Comparison of ENCODE assay signal across 9 cellular contexts in the genomic region with DNA sequence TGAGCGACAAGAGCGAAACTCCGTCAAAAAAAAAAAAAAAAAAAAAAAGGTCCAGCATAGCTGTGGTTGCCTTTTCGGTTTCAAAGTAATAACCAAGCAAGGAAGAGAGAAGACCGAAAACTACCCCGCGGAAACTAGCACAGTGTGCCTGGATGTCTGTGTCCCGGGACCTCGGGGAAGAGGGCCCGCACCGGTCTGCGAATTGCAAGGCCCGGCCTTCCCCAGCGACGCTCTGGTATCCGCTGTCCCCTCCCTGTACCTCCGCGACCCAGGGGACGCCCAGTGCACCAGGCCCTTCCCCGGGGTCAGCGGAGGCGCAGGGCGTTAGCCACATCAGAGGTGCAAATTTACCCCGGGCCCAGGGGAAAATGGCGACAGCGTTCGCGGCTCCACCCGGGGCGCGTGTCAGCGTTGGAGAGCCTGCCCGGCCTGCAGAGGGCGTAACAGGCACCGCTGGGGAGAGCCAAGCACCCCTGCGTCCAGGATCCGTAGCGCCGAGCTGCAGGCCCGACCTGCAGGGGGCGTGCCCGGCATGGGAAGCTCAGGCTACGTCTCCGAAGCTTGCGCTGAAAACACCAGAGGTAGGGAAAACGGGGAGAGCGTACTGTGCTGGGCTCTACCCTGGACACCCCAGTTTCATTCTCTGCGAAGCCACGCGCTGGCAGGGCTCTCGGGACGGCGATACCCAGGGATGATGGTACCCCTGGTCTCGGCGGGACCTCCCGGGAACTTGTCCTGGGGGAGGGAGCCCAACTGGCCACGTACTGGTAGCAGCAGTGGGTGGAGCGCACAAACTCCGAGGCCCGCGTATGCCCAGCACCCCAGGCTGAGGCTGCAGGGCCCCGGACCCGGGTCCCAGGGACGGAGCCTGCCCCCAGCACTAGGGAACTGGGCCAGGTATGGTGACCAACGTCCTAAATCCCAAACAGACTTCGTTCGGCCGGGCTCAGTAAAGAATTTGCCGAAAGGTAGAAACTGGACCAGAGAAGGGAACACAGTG. TPM values are rescaled to one million over a fixed set of nuclear protein-coding genes. Genes with fewer than 3 reads are reported as not detected.
DNase-seq lines count a peak whose midpoint lies in the region; ATAC-seq and TF ChIP-seq lines count a peak whose summit lies in the region.
"Had no signal": no experiment of that assay in that cellular context is flagged by ENCODE, and none has a peak within 500 bp of the region (broad histone marks: within the 10 kb centered on the region; RNA-seq: fewer than 3 reads in every experiment).

No MANE protein-coding gene starts in this region.

- TF ChIP-seq CTCF in heart right ventricle (IDR thresholded peaks at IDR 0.05), result peak in 6 of 9 donors; percentile 17 to 50 (median 38)
- peak; percentile 47 for TF ChIP-seq CTCF in psoas muscle (IDR thresholded peaks at IDR 0.05)

- H3K4me3 ChIP-seq in heart right ventricle (peak overlapping the region in 4 of 10 donors; percentile 3 to 21 (median 14)), psoas muscle (peak overlapping the region; percentile 51)

- H3K4me1 ChIP-seq in ES-I3 (ENCODE audit: insufficient read depth, low read length), result peaks cover 6% of the 10 kb centered on the region; the same call in 1 of the 2 replicates
- peaks cover 0 to 29% (median 16%) of the 10 kb centered on the region in 9 donors for H3K4me1 ChIP-seq in heart right ventricle
- H3K4me1 ChIP-seq in psoas muscle, result peaks cover 4% of the 10 kb centered on the region

- peaks cover 2% of the 10 kb centered on the region for H3K36me3 Mint-ChIP-seq in activated CD4-positive, alpha-beta memory T cell treated with anti-CD3 and anti-CD28 coated beads for 36 hours

- no peaks in the 10 kb centered on the region for H3K9me3 ChIP-seq in ES-I3 (ENCODE audit: control insufficient read depth, insufficient read depth, low read length)
- H3K9me3 ChIP-seq in heart right ventricle, result no peaks in the 10 kb centered on the region
- H3K9me3 ChIP-seq in psoas muscle, result no peaks in the 10 kb centered on the region

- POLR2A ChIA-PET in activated CD4-positive, alpha-beta memory T cell treated with anti-CD3 and anti-CD28 coated beads for 36 hours (lab: Charles Lee), result no interaction called here

- H3K27me3 ChIP-seq in heart right ventricle (peaks cover 24 to 100% (median 99%) of the 10 kb centered on the region in 7 donors), psoas muscle (ENCODE audit: insufficient read depth in 3 of 3, low read length in 2 of 3) (peaks cover 10 to 76% (median 43%) of the 10 kb centered on the region in 3 donors)

- H3K27ac ChIP-seq in heart right ventricle (no peak overlapping the region), psoas muscle (no peak overlapping the region)

- H3K27me3 Mint-ChIP-seq in activated CD4-positive, alpha-beta memory T cell treated with anti-CD3 and anti-CD28 coated beads for 36 hours, result peaks cover 80% of the 10 kb centered on the region

- H3K36me3 ChIP-seq in ES-I3 (ENCODE audit: insufficient read depth, low read length) (no peaks in the 10 kb centered on the region), heart right ventricle (no peaks in the 10 kb centered on the region), psoas muscle (ENCODE audit: insufficient read depth in 1 of 2, low read depth in 1 of 2) (no peaks in the 10 kb centered on the region)

- WGBS in heart right ventricle, 2 donors, result 4 to 6% methylated on average over 69 of the region's 69 CpGs
- WGBS in psoas muscle, 3 donors, result 4 to 5% (median 5%) methylated on average over 61 to 69 of the region's 69 CpGs

- ATAC-seq in heart right ventricle, result peak in 4 of 8 donors; percentile 28 to 51 (median 42)
- peak; percentile 72 to 84 (median 80) for ATAC-seq in psoas muscle
- ATAC-seq in GM21576 (IDR thresholded peaks at IDR 0.05; ENCODE audit: unreplicated experiment), result no peak

- no peaks in the 10 kb centered on the region for H3K9me3 Mint-ChIP-seq in activated CD4-positive, alpha-beta memory T cell treated with anti-CD3 and anti-CD28 coated beads for 36 hours

- peaks cover 12% of the 10 kb centered on the region for H3K4me1 Mint-ChIP-seq in activated CD4-positive, alpha-beta memory T cell treated with anti-CD3 and anti-CD28 coated beads for 36 hours (ENCODE audit: low read depth)

- CTCF ChIA-PET in activated CD4-positive, alpha-beta memory T cell treated with anti-CD3 and anti-CD28 coated beads for 36 hours (lab: Charles Lee), result interaction anchor here (0.6 to 0.7 kb wide), 2 partner anchors 14 to 154 kb away, joined by 3 read pairs; no protein-coding TSS in a partner anchor

- H3K27ac Mint-ChIP-seq in activated CD4-positive, alpha-beta memory T cell treated with anti-CD3 and anti-CD28 coated beads for 36 hours, result no peak overlapping the region

- peak; percentile 41 for DNase-seq in activated CD4-positive, alpha-beta memory T cell treated with anti-CD3 and anti-CD28 coated beads for 36 hours
- DNase-seq in heart right ventricle, result no peak
- DNase-seq in psoas muscle, result peak in 1 of 2 donors; percentile 31
- DNase-seq in cortex of kidney (lab: John Stamatoyannopoulos, UW), result no peak
- no peak for DNase-seq in NCI-H748 (lab: John Stamatoyannopoulos, UW; ENCODE audit: unreplicated experiment)
- DNase-seq in NK-92 treated with Interleukin-12 subunit alpha and Interleukin-12 subunit beta, amount 100 ng/mL, for 24 hours (lab: John Stamatoyannopoulos, UW), result no peak
- DNase-seq: NCI-H82 had no signal

- H3K4me3 Mint-ChIP-seq in activated CD4-positive, alpha-beta memory T cell treated with anti-CD3 and anti-CD28 coated beads for 36 hours, result no peak overlapping the region

- peak overlapping the region; percentile 29; the same call in 1 of the 2 replicates for H3K9ac ChIP-seq in ES-I3 (ENCODE audit: low read depth, low read length)

- intact Hi-C loops in activated CD4-positive, alpha-beta memory T cell treated with anti-CD3 and anti-CD28 coated beads for 36 hours (cut with micrococcal nuclease), result no loop called here
- intact Hi-C loops in heart right ventricle (cut with DNase I), result no loop called here
- intact Hi-C loops in psoas muscle (cut with DNase I), result no loop called here

RNA-seq across cellular contexts. Expression of a gene that starts 16.2 kb away (rescaled TPM):
- not detected for total RNA-seq in activated CD4-positive, alpha-beta memory T cell treated with anti-CD3 and anti-CD28 coated beads for 36 hours
- total RNA-seq in heart right ventricle (not detected), psoas muscle (under 1 TPM in 2 of 4 donors, not detected in 2; 0.28 to 0.58 TPM)
- polyA plus RNA-seq in heart right ventricle (not detected), psoas muscle (not detected)
